Comparison of ENCODE assay signal across 21 cellular contexts in the genomic region with DNA sequence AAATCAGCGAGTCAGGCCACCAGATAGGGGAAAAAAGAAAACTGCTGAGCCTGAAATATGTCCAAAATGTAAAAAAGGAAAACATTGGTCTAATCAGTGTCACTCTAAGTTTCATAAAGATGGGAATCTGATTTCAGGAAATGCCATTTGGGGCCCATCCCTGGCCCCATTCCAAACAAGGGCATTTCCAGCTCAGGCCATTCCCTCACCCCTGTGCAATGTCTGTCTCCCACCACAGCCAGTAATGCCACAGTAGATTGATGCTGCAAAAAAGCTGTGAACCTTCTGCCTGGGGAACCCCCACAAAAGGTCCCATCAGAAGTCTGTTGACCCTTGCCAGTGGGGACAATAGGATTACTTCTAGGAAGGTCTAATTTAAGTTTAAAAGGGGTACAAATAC.
A peak's percentile ranks its signal among the peaks of the same experiment; 100 is the strongest.
DNase-seq lines count a peak whose midpoint lies in the region; TF ChIP-seq lines count a peak whose summit lies in the region.
"Had no signal": no experiment of that assay in that cellular context is flagged by ENCODE, and none has a peak within 500 bp of the region (broad histone marks: within the 10 kb centered on the region; RNA-seq: fewer than 3 reads in every experiment).

No MANE protein-coding gene starts in this region.

- no peaks in the 10 kb centered on the region for H3K36me3 ChIP-seq in A673 (ENCODE audit: insufficient read depth, low read length, poor library complexity, severe bottlenecking)

- H3K27ac ChIP-seq in A673 (ENCODE audit: low read depth, low read length, poor library complexity, severe bottlenecking), result no peak overlapping the region
- H3K27ac ChIP-seq: A549, GM23248 had no signal

- no peaks in the 10 kb centered on the region for H3K36me3 Mint-ChIP-seq in nephron (ENCODE audit: low read depth)
- no peaks in the 10 kb centered on the region for H3K36me3 Mint-ChIP-seq in nephron progenitor cell (ENCODE audit: low read depth)

- peaks cover 35% of the 10 kb centered on the region for H3K9me3 Mint-ChIP-seq in nephron
- H3K9me3 Mint-ChIP-seq in nephron progenitor cell, result peaks cover 58% of the 10 kb centered on the region

- CTCF ChIA-PET in A673 (lab: Charles Lee), result no interaction called here

- DNase-seq in A673 (ENCODE audit: low spot score) (peak; percentile 4), HT1080 (ENCODE audit: low read depth) (peak; percentile 11), dermis microvascular lymphatic vessel endothelial cell (ENCODE audit: low read depth in 2 of 2) (peak; percentile 16 to 52), nephron progenitor cell (no peak), NCI-H226 (no peak)
- DNase-seq in stimulated activated CD8-positive, alpha-beta memory T cell treated with anti-CD3 and anti-CD28 coated beads, Interleukin-4, amount 100 ng/mL, for 48 hours, result no peak
- DNase-seq: 8988T; C1 segment of cervical spinal cord; Calu3; CD4-positive, alpha-beta memory T cell; COR-L47; DMS153; DND-41; EL; GDM1; GM23248; H7; HCEC 1CT had no signal

- H3K27me3 ChIP-seq in A673 (replicated peaks; ENCODE audit: insufficient read depth, low read depth, low read length, poor library complexity), result no peaks in the 10 kb centered on the region

- H3K4me3 Mint-ChIP-seq in nephron, result no peak overlapping the region
- H3K4me3 Mint-ChIP-seq in nephron progenitor cell, result no peak overlapping the region
- H3K4me3 Mint-ChIP-seq: CD4-positive, alpha-beta memory T cell had no signal

- H3K4me1 ChIP-seq in A673 (ENCODE audit: insufficient read depth, low read length, poor library complexity, severe bottlenecking), result no peaks in the 10 kb centered on the region
- H3K4me1 ChIP-seq: A549 had no signal

- POLR2A ChIA-PET in A673 (lab: Charles Lee; ENCODE audit: low non-redundant PET), result no interaction called here

- no peak overlapping the region for H3K4me3 ChIP-seq in A673 (ENCODE audit: low read depth, low read length, poor library complexity, severe bottlenecking)
- H3K4me3 ChIP-seq: A549, GM12878, GM23248 had no signal

- H3K4me1 Mint-ChIP-seq in nephron (peaks cover 11% of the 10 kb centered on the region), nephron progenitor cell (no peaks in the 10 kb centered on the region)
- H3K4me1 Mint-ChIP-seq: CD4-positive, alpha-beta memory T cell had no signal

- peak overlapping the region; percentile 43 to 77 (median 61) for H3K27ac Mint-ChIP-seq in nephron
- H3K27ac Mint-ChIP-seq in nephron progenitor cell, result no peak overlapping the region
- H3K27ac Mint-ChIP-seq: CD4-positive, alpha-beta memory T cell had no signal

- BruUV-seq in A673 (replicated peaks; lab: Mats Ljungman, UMichigan), result no TSS peak

- H3K27me3 Mint-ChIP-seq in nephron (ENCODE audit: low read depth), result no peaks in the 10 kb centered on the region
- H3K27me3 Mint-ChIP-seq in nephron progenitor cell (ENCODE audit: low read depth, poor library complexity), result peaks cover 5% of the 10 kb centered on the region

- intact Hi-C loops in A673 (cut with micrococcal nuclease; ENCODE audit: unreplicated experiment), result no loop called here

- H3K9me3 ChIP-seq in A673 (ENCODE audit: low read depth, low read length, poor library complexity, severe bottlenecking), result no peaks in the 10 kb centered on the region
- H3K9me3 ChIP-seq: A549 had no signal

- TF ChIP-seq CTCF in A673 (conservative IDR thresholded peaks at IDR 0.05; ENCODE audit: low read depth, low read length) (no peak), nephron (IDR thresholded peaks at IDR 0.05; ENCODE audit: unreplicated experiment in 3 of 3) (no peak), nephron progenitor cell (IDR thresholded peaks at IDR 0.05) (no peak)

Comparison
In these comparisons a context has a peak if more than half of its experiments do, and no peak if none do; other contexts are left out.
1. DNase-seq: peak in A673 (single experiment), HT1080 (single experiment) and dermis microvascular lymphatic vessel endothelial cell (2 of 2); none in nephron progenitor cell (single experiment), stimulated activated CD8-positive, alpha-beta memory T cell treated with anti-CD3 and anti-CD28 coated beads, Interleukin-4, amount 100 ng/mL, for 48 hours (single experiment) and NCI-H226 (single experiment).